In the genomic region with DNA sequence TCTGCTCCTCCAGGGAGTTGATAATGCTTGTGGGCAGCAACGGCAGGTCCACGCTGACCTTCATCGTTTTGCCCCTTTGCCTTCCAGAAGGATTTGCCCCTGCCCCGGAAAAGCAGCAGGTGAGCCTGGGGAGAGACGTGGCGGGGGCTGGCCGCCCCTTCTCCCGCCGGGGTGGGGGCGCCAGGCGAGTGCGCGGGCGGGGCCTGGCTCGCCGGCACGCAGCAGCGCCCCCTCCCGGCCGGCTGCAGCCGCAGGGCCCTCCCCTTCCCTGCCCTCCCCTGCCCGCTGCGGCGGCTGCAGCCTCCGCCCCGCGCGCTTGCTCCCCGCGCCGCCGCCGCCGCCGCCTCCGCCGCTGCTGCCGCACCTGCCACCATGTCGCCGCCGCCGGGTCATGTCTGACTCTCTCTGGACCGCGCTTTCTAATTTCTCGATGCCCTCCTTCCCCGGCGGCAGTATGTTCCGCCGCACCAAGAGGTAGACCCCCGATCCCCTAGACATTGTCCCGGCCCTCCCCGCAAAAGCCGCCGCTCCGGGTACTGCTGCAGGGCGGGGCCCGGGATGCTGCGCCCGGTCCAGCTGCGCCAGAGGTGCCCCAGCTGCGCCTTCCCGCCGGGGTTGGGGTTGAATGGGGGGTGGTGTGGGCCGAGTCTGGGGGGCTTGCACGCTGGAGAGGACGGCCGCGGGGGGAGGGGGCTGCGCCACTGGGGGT, we compare ENCODE assay signal across 8 cellular contexts. TPM values are rescaled to one million over a fixed set of nuclear protein-coding genes. Genes with fewer than 3 reads are reported as not detected.
DNase-seq lines count a peak whose midpoint lies in the region; ATAC-seq and TF ChIP-seq lines count a peak whose summit lies in the region.

A gene (plus strand): TSS at position 334 of the 709 bp plus-strand sequence. CDS start 58 bp downstream, at position 392.

- no peaks in the 10 kb centered on the region for H3K9me2 ChIP-seq in SU-DHL-6 (replicated peaks; ENCODE audit: insufficient read depth, low read length)

- no peaks in the 10 kb centered on the region for H3K27me3 ChIP-seq in SU-DHL-6 (ENCODE audit: low read length)
- H3K27me3 ChIP-seq in kidney epithelial cell (ENCODE audit: control insufficient read depth, insufficient read depth, low read length): peaks cover 80% of the 10 kb centered on the region

- intact Hi-C loops in posterior vena cava (cut with DNase I): no loop called here

- ATAC-seq in GM21825 (IDR thresholded peaks at IDR 0.05; ENCODE audit: unreplicated experiment): no peak

- in situ Hi-C loops in T47D (cut with HindIII; ENCODE audit: low pct_unique_long_range_greater_than_20kb, low sequenced_read_pairs): no loop called here

- TF ChIP-seq CTCF in SU-DHL-6 (IDR thresholded peaks at IDR 0.05; ENCODE audit: insufficient read depth, low read length, poor library complexity, severe bottlenecking): peak; percentile 22
- TF ChIP-seq CTCF in kidney epithelial cell (IDR thresholded peaks at IDR 0.05; ENCODE audit: insufficient read depth, low read length, poor library complexity, severe bottlenecking): no peak

- no peaks in the 10 kb centered on the region for H4K20me1 ChIP-seq in SU-DHL-6 (ENCODE audit: low read depth, low read length)

- no peaks in the 10 kb centered on the region for H3K36me3 ChIP-seq in SU-DHL-6 (ENCODE audit: low read length)
- H3K36me3 ChIP-seq in kidney epithelial cell (ENCODE audit: control insufficient read depth, insufficient read depth, low read length): no peaks in the 10 kb centered on the region

- peak within 1 kb of the TSS; percentile 87 for H2AFZ ChIP-seq in SU-DHL-6 (ENCODE audit: low read depth, low read length, severe bottlenecking)

- H3K9ac ChIP-seq in SU-DHL-6 (ENCODE audit: low read length): peak within 1 kb of the TSS; percentile 74

- H3F3A ChIP-seq in SU-DHL-6 (ENCODE audit: insufficient read depth): peaks cover 19% of the 10 kb centered on the region

- peak within 1 kb of the TSS; percentile 46 for H3K27ac ChIP-seq in SU-DHL-6 (ENCODE audit: low read depth, low read length)

- H3K4me3 ChIP-seq in SU-DHL-6 (ENCODE audit: insufficient read depth, low read length, poor library complexity, severe bottlenecking): peak within 1 kb of the TSS; percentile 81
- H3K4me3 ChIP-seq in kidney epithelial cell (ENCODE audit: low read depth, low read length): peak within 1 kb of the TSS; percentile 35

- peak within 1 kb of the TSS; percentile 78 for H3K4me2 ChIP-seq in SU-DHL-6 (ENCODE audit: low read depth, low read length, poor library complexity, severe bottlenecking)

- no peaks in the 10 kb centered on the region for H3K9me3 ChIP-seq in SU-DHL-6 (ENCODE audit: insufficient read depth, low read length)

- peak; percentile 79 for DNase-seq in Daoy (ENCODE audit: low read depth)
- DNase-seq in Kasumi-1 (lab: John Stamatoyannopoulos, UW): peak; percentile 39 to 41
- peak; percentile 51 to 62 for DNase-seq in T47D (ENCODE audit: low read depth in 1 of 2, low spot score in 1 of 2)
- no peak for DNase-seq in kidney epithelial cell (ENCODE audit: low read depth)
- peak in 4 of 6 experiments; percentile 14 to 51 (median 20) for DNase-seq in stimulated activated naive CD4-positive, alpha-beta T cell (lab: John Stamatoyannopoulos, UW)
- DNase-seq in posterior vena cava (ENCODE audit: low spot score): no peak

- 0 out of 2 replicates have a peak, but pooled peaks cover 4% of the 10 kb centered on the region for H3K79me2 ChIP-seq in SU-DHL-6 (ENCODE audit: insufficient read depth, low read length)

RNA-seq across cellular contexts. Expression of the gene that starts here (rescaled TPM):
- 0.11 and 0.57 TPM in 2 replicates for total RNA-seq in Daoy (2014; rRNA removed; shearing (Covaris generic))
- total RNA-seq in kidney epithelial cell (0.88 and 2.4 TPM in 2 replicates), posterior vena cava (under 1 TPM in 1 of 2 donors, not detected in 1; 0.37 TPM)

Comparison
In these comparisons a context has a peak if more than half of its experiments do, and no peak if none do; other contexts are left out.
1. Peak in DNase-seq in Daoy; RNA of the gene not detected or under 1 TPM.
2. DNase-seq: peak in Kasumi-1 (2 of 2), T47D (2 of 2) and stimulated activated naive CD4-positive, alpha-beta T cell (4 of 6); none in kidney epithelial cell (single experiment) and posterior vena cava (single experiment).